Comparison of ENCODE assay signal across 9 cellular contexts in the genomic region with DNA sequence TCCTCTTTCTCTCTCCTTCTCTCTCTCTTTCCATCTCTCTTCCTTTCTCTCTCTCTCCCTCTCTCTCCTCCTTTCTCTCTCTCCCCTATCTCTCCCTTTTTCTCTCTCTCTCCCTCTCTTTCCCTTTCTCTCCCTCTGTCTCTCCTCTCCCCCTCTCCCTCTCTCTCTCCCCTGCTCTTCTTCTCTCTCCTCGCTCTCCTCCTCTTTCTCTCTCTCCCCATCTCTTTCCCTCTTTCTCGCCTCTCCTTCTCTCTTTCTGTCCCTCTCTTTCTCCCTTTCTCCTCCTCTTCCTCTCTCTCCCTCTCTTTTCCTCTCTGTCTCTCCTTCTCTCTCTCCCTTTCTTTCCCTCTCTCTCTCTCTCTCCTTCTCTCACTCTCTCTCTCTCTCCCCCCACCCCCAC.
"Had no signal": no experiment of that assay in that cellular context is flagged by ENCODE, and none has a peak within 500 bp of the region (broad histone marks: within the 10 kb centered on the region; RNA-seq: fewer than 3 reads in every experiment).

No MANE protein-coding gene starts in this region.

- H3K4me3 ChIP-seq: GM23248, HAP-1, K562 had no signal

- H3K36me3 ChIP-seq: HAP-1 had no signal

- H3K4me1 ChIP-seq: HAP-1 had no signal

- H3K9me3 ChIP-seq: HAP-1 had no signal

- H3K27ac ChIP-seq: GM23248, HL-60 had no signal

- ATAC-seq: HCT116, K562 had no signal

- DNase-seq: GM23248, GOT3, H7, IMR-90, KG1 had no signal
